ENCODE assay signal across 13 cellular contexts in the genomic region with DNA sequence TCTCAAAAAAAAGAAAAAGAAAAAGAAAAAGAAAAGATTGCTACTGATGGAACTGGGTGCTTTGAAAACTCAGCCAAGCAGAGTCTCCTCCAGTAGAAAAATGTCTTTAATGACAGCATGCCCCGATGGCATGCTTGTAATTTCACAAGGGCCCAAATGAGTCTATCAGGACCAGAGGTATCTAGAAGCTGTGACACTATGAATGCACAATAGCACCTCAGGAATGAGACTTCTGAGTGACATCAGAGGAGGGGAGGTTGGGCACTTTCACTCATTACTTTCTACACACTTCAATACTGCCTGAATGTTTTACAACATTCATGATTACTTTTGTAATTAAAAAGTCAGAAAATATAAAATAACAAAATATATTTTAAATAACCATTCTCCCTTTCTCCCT.
"Had no signal": no experiment of that assay in that cellular context is flagged by ENCODE, and none has a peak within 500 bp of the region (broad histone marks: within the 10 kb centered on the region; RNA-seq: fewer than 3 reads in every experiment).

No MANE protein-coding gene starts in this region.

- H2AFZ ChIP-seq: parathyroid adenoma had no signal

- H3K4me1 ChIP-seq: gastrocnemius medialis, parathyroid adenoma, upper lobe of left lung had no signal

- H3K79me2 ChIP-seq: parathyroid adenoma had no signal

- ATAC-seq: gastrocnemius medialis had no signal

- H3K27ac Mint-ChIP-seq: activated CD4-positive, alpha-beta memory T cell treated with anti-CD3 and anti-CD28 coated beads, Interleukin-2, amount 10 ng/mL, durations not matched to agents 7 days and 5 days had no signal

- H3K4me1 Mint-ChIP-seq: activated CD4-positive, alpha-beta memory T cell treated with anti-CD3 and anti-CD28 coated beads, Interleukin-2, amount 10 ng/mL, durations not matched to agents 7 days and 5 days; naive B cell had no signal

- H3K27me3 ChIP-seq: cardiac muscle cell, gastrocnemius medialis, suprapubic skin, upper lobe of left lung had no signal

- H3K27me3 Mint-ChIP-seq: activated CD4-positive, alpha-beta memory T cell treated with anti-CD3 and anti-CD28 coated beads, Interleukin-2, amount 10 ng/mL, durations not matched to agents 7 days and 5 days had no signal

- H3K9me3 Mint-ChIP-seq: activated CD4-positive, alpha-beta memory T cell treated with anti-CD3 and anti-CD28 coated beads, Interleukin-2, amount 10 ng/mL, durations not matched to agents 7 days and 5 days; naive B cell had no signal

- H3K4me3 ChIP-seq: cardiac muscle cell, gastrocnemius medialis, lung, suprapubic skin, upper lobe of left lung had no signal

- H3K9ac ChIP-seq: parathyroid adenoma had no signal

- DNase-seq: activated CD4-positive, alpha-beta memory T cell treated with anti-CD3 and anti-CD28 coated beads, Interleukin-2, amount 10 ng/mL, durations not matched to agents 7 days and 5 days; activated CD4-positive, alpha-beta T cell treated with anti-CD3 and anti-CD28 coated beads for 1 hour; activated CD8-positive, alpha-beta memory T cell treated with anti-CD3 and anti-CD28 coated beads, Interleukin-2, amount 50 U/mL, for 4 hours; erythroblast; gastrocnemius medialis; naive B cell; stimulated activated naive CD4-positive, alpha-beta T cell; upper lobe of left lung had no signal

- H3K4me3 Mint-ChIP-seq: activated CD4-positive, alpha-beta memory T cell treated with anti-CD3 and anti-CD28 coated beads, Interleukin-2, amount 10 ng/mL, durations not matched to agents 7 days and 5 days; naive B cell had no signal

- H3K27ac ChIP-seq: cardiac muscle cell, gastrocnemius medialis, parathyroid adenoma, suprapubic skin, upper lobe of left lung, VCaP had no signal

- H3K36me3 ChIP-seq: gastrocnemius medialis had no signal

- H3K36me3 Mint-ChIP-seq: naive B cell had no signal

- H3K9me3 ChIP-seq: gastrocnemius medialis, suprapubic skin, upper lobe of left lung had no signal
